27 cellular contexts compared by ENCODE assay signal in genomic region chr1:71170925-71171324, GRCh38.
A peak's percentile ranks its signal among the peaks of the same experiment; 100 is the strongest.
DNase-seq lines count a peak whose midpoint lies in the region; ATAC-seq, FAIRE-seq and TF ChIP-seq lines count a peak whose summit lies in the region.
"Had no signal": no experiment of that assay in that cellular context is flagged by ENCODE, and none has a peak within 500 bp of the region (broad histone marks: within the 10 kb centered on the region; RNA-seq: fewer than 3 reads in every experiment).

No MANE protein-coding gene starts in this region.

- H2BK120ac ChIP-seq in mesendoderm (ENCODE audit: low read depth, low read length) = no peak overlapping the region

- peak; percentile 19 for DNase-seq in DMS 273 (lab: John Stamatoyannopoulos, UW; ENCODE audit: unreplicated experiment)
- no peak for DNase-seq in DMS 273 treated with DMSO at 0.1 percent for 48 hours (lab: John Stamatoyannopoulos, UW)
- peak; percentile 6 for DNase-seq in LHCN-M2 (ENCODE audit: low read depth)
- DNase-seq in WERI-Rb-1 = no peak
- peak; percentile 28 for DNase-seq in mesendoderm
- no peak for DNase-seq in mammary epithelial cell
- DNase-seq in GM12891 (ENCODE audit: insufficient read length, low spot score) = no peak
- DNase-seq: activated CD4-positive, CD25-positive, alpha-beta regulatory T cell; activated gamma-delta T cell treated with Interleukin-2 at 50 U/mL for 16 hours; activated T-cell treated with anti-CD3 and anti-CD28 coated beads, Interleukin-2, amount 50 U/mL, for 48 hours; CD4-positive, CD25-positive, alpha-beta regulatory T cell; colonic mucosa; effector CD4-positive, alpha-beta T cell; glutamatergic neuron; left ventricle myocardium inferior; MM.1S; NCI-H1417; NCI-H2081; NCI-H774; upper lobe of right lung had no signal

- H3K4me2 ChIP-seq in mesendoderm (ENCODE audit: low read length) = no peak overlapping the region
- H3K4me2 ChIP-seq in mammary epithelial cell (ENCODE audit: insufficient read depth, low read depth, low read length) = no peak overlapping the region

- no peak overlapping the region for H3K18ac ChIP-seq in mesendoderm (ENCODE audit: low read length)

- no peak overlapping the region for H3K4ac ChIP-seq in mesendoderm (ENCODE audit: low read depth, low read length)

- intact Hi-C loops in mammary epithelial cell (cut with micrococcal nuclease) = no loop called here

- H3K79me2 ChIP-seq in mesendoderm (ENCODE audit: control insufficient read depth, insufficient read depth, low read length) (no peaks in the 10 kb centered on the region), mammary epithelial cell (ENCODE audit: insufficient read depth, low read length) (no peaks in the 10 kb centered on the region)

- H2BK15ac ChIP-seq in mesendoderm (replicated peaks; ENCODE audit: low read depth) = no peak overlapping the region

- TF ChIP-seq CTCF in WERI-Rb-1 (IDR thresholded peaks at IDR 0.05; ENCODE audit: low read depth, low read length) = 0 out of 2 replicates have a peak, but pooled peaks have one; percentile 14
- TF ChIP-seq CTCF in mammary epithelial cell (conservative IDR thresholded peaks at IDR 0.05 in 1 of 2, IDR thresholded peaks at IDR 0.05 in 1 of 2; ENCODE audit: extremely low read depth in 1 of 2, insufficient read depth in 1 of 2, low read depth in 1 of 2, low read length in 2 of 2) = peak in 1 of 2 donors; percentile 2

- no peaks in the 10 kb centered on the region for H3K79me1 ChIP-seq in mesendoderm (ENCODE audit: low read length)

- no peak overlapping the region for H2AK5ac ChIP-seq in mesendoderm (ENCODE audit: low read length)

- H4K20me1 ChIP-seq in mammary epithelial cell (ENCODE audit: insufficient read depth, low read length) = no peaks in the 10 kb centered on the region

- H3K36me3 ChIP-seq in WERI-Rb-1 (no peaks in the 10 kb centered on the region), mesendoderm (ENCODE audit: control insufficient read depth, insufficient read depth, low read length) (no peaks in the 10 kb centered on the region), mammary epithelial cell (ENCODE audit: insufficient read depth, low read length) (no peaks in the 10 kb centered on the region)
- H3K36me3 ChIP-seq: colonic mucosa, left ventricle myocardium inferior, upper lobe of right lung had no signal

- no CpG with 5 or more reads among the region's 1 CpG for WGBS in mesendoderm (ENCODE audit: extremely low coverage, insufficient coverage, low lambda C conversion rate)
- 0% methylated on average over 1 of the region's 1 CpG for WGBS in mammary epithelial cell (ENCODE audit: low coverage, missing lambda C conversion rate)

- H3K23ac ChIP-seq in mesendoderm (ENCODE audit: low read length) = no peak overlapping the region

- no peak for ATAC-seq in GM21423 (IDR thresholded peaks at IDR 0.05; ENCODE audit: unreplicated experiment)
- ATAC-seq: stimulated activated memory B cell treated with anti-CD40 and anti-IgM and Interleukin-4, amounts not matched to agents 10 μg/mL and 1 μg/mL and 100 μg/mL, for 72 hours; upper lobe of right lung had no signal

- H3K4me1 ChIP-seq in mesendoderm (ENCODE audit: control insufficient read depth, low read depth, low read length) = no peaks in the 10 kb centered on the region
- H3K4me1 ChIP-seq in mammary epithelial cell (ENCODE audit: insufficient read depth, low read length) = no peaks in the 10 kb centered on the region
- H3K4me1 ChIP-seq: colonic mucosa, left ventricle myocardium inferior, upper lobe of right lung had no signal

- H3K27me3 ChIP-seq in WERI-Rb-1 (ENCODE audit: insufficient read depth, low read depth, severe bottlenecking) = no peaks in the 10 kb centered on the region
- no peaks in the 10 kb centered on the region for H3K27me3 ChIP-seq in mesendoderm (ENCODE audit: insufficient read depth, low read length, poor library complexity)
- no peaks in the 10 kb centered on the region for H3K27me3 ChIP-seq in mammary epithelial cell (ENCODE audit: insufficient read depth, low read length)
- H3K27me3 ChIP-seq: colonic mucosa, upper lobe of right lung had no signal

- no peak overlapping the region for H2AFZ ChIP-seq in mammary epithelial cell (ENCODE audit: low read depth, low read length)

- CTCF ChIA-PET in mammary epithelial cell (lab: Charles Lee; ENCODE audit: low non-redundant PET) = no interaction called here

- no peak for TF ChIP-seq POLR2A in GM12891 (IDR thresholded peaks at IDR 0.05; ENCODE audit: low read depth, low read length)

- H3K9ac ChIP-seq in mesendoderm (ENCODE audit: low read length) (no peak overlapping the region), mammary epithelial cell (ENCODE audit: insufficient read depth, low read length) (no peak overlapping the region)

- no peak for FAIRE-seq in GM12891 (lab: Jason Lieb, UNC)
- FAIRE-seq: astrocyte, GM12892, keratinocyte had no signal

- in situ Hi-C loops in mammary epithelial cell (cut with MboI; ENCODE audit: low sequenced_read_pairs in 2 of 2) = no loop called here

- no peaks in the 10 kb centered on the region for H3K9me3 ChIP-seq in WERI-Rb-1 (ENCODE audit: severe bottlenecking)
- peaks cover 3% of the 10 kb centered on the region for H3K9me3 ChIP-seq in mammary epithelial cell (replicated peaks; ENCODE audit: insufficient read depth, low read length)
- H3K9me3 ChIP-seq: colonic mucosa, upper lobe of right lung had no signal

- no peak overlapping the region for H4K8ac ChIP-seq in mesendoderm (ENCODE audit: low read depth, low read length)

- H3K27ac ChIP-seq in WERI-Rb-1 (no peak overlapping the region), mesendoderm (ENCODE audit: low read depth, low read length) (no peak overlapping the region), mammary epithelial cell (ENCODE audit: insufficient read depth, low read depth, low read length) (no peak overlapping the region)
- H3K27ac ChIP-seq: 22Rv1, colonic mucosa, left ventricle myocardium inferior, skin epidermis, upper lobe of right lung had no signal

- H3K4me3 ChIP-seq in WERI-Rb-1 (ENCODE audit: low read depth, low read length) (no peak overlapping the region), mesendoderm (ENCODE audit: low read length) (no peak overlapping the region), mammary epithelial cell (replicated peaks in 1 of 3; ENCODE audit: insufficient read depth in 1 of 3, low read depth in 2 of 3, low read length in 3 of 3) (no peak overlapping the region)
- H3K4me3 ChIP-seq: colonic mucosa, left ventricle myocardium inferior, skin epidermis, upper lobe of right lung had no signal

- H3K56ac ChIP-seq in mesendoderm (ENCODE audit: low read length) = no peak overlapping the region

- BruUV-seq in mammary epithelial cell (replicated peaks; lab: Mats Ljungman, UMichigan) = no TSS peak

- H4K5ac ChIP-seq in mesendoderm (ENCODE audit: low read length) = no peak overlapping the region

- dilution Hi-C loops in mammary epithelial cell (cut with HindIII; ENCODE audit: low sequenced_read_pairs) = no loop called here

- no peak overlapping the region for H2BK5ac ChIP-seq in mesendoderm (ENCODE audit: low read length)

TF ChIP-seq in GM12891, 5 proteins besides CTCF, POLR2A, EP300 and RAD21:
- TF ChIP-seq POLR2AphosphoS5 (IDR thresholded peaks at IDR 0.05; ENCODE audit: low read depth, low read length) (no peak), PAX5 (IDR thresholded peaks at IDR 0.05; ENCODE audit: insufficient read depth, low read length, severe bottlenecking) (no peak), POU2F2 (IDR thresholded peaks at IDR 0.05; ENCODE audit: low read depth, low read length) (no peak), TAF1 (IDR thresholded peaks at IDR 0.05; ENCODE audit: low read depth, low read length) (no peak), SPI1 (IDR thresholded peaks at IDR 0.05; ENCODE audit: low read depth, low read length) (no peak)

Comparison
In these comparisons a context has a peak if more than half of its experiments do, and no peak if none do; other contexts are left out.
1. DNase-seq: peak in DMS 273 (single experiment), LHCN-M2 (single experiment) and mesendoderm (single experiment); none in DMS 273 treated with DMSO at 0.1 percent for 48 hours (single experiment), WERI-Rb-1 (single experiment), mammary epithelial cell (single experiment) and GM12891 (single experiment).